9 cellular contexts compared by ENCODE assay signal in the genomic region with DNA sequence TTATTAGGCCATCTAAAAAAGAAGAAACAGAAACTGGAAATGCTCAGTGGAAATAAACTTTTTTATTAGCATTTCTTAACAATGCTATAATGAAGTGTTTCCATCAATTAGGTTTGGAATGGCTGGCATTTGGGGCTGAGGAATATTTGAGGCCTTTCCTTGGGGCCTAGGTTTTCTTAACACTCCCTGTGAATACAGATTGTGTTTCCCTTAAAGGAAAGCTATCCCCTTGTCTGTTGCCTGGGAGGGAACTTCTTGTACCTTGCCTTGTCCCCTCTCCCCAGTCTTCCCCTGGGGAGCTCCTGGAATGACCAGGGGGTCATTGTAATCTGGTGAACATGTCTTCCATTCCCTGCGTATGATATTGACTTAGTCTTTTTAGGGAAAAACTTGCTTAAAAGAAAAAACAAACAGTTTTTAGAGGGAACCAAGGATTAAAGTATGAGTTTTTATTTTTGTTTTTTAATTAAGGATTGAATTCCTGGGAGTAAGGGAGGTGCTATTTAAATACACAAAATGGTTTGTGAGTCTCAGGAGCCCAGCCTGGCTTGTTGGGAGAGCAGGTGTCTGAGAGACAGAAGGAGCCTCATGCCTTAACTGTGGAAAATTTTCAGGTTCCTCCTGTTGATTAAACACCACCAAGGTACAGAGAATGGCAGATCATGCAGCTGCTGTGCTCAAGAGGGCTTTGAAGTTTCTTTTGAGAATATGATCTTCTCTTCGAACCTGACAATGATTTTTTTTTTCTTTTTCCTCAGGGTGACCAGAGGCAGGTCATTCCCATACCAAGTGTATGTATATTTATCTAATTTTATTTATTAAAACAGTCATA. TPM values are rescaled to one million over a fixed set of nuclear protein-coding genes. Genes with fewer than 3 reads are reported as not detected.
A peak's percentile ranks its signal among the peaks of the same experiment; 100 is the strongest.
DNase-seq lines count a peak whose midpoint lies in the region; ATAC-seq, FAIRE-seq and TF ChIP-seq lines count a peak whose summit lies in the region.
"Had no signal": no experiment of that assay in that cellular context is flagged by ENCODE, and none has a peak within 500 bp of the region (broad histone marks: within the 10 kb centered on the region; RNA-seq: fewer than 3 reads in every experiment).

No MANE protein-coding gene starts in this region.

- BruUV-seq in GM12878 (replicated peaks; lab: Mats Ljungman, UMichigan): no TSS peak

- H3K27ac ChIP-seq in GM12878 (ENCODE audit: control insufficient read depth, insufficient read depth): no peak overlapping the region
- peak overlapping the region; percentile 78 for H3K27ac ChIP-seq in muscle layer of colon (ENCODE audit: low read depth, low read length)
- H3K27ac ChIP-seq in tibial nerve: peak overlapping the region; percentile 32 to 76 (median 64)

- peaks cover 3% of the 10 kb centered on the region for H3K4me1 ChIP-seq in GM12878 (ENCODE audit: control insufficient read depth, insufficient read depth, low read length)
- peaks cover 46% of the 10 kb centered on the region for H3K4me1 ChIP-seq in muscle layer of colon (ENCODE audit: insufficient read depth, low read length)
- H3K4me1 ChIP-seq in tibial nerve: peaks cover 0 to 56% (median 17%) of the 10 kb centered on the region in 4 donors

- CTCF ChIA-PET in activated naive CD4-positive, alpha-beta T cell treated with anti-CD3 and anti-CD28 coated beads, Interleukin-2, amount 10 ng/mL, durations not matched to agents 7 days and 5 days (lab: Charles Lee): interaction anchor here (0.9 to 2.4 kb wide), 7 partner anchors 10 to 101 kb away, joined by 3 to 21 read pairs (median 5); no protein-coding TSS in a partner anchor
- CTCF ChIA-PET in GM12878 (lab: Yijun Ruan, JAX): interaction anchor here (1.0 to 4.8 kb wide), 3 partner anchors 10 to 101 kb away, joined by 3 to 41 read pairs (median 14); no protein-coding TSS in a partner anchor

- SMC1A ChIA-PET in GM12878 (lab: Charles Lee; ENCODE audit: uncharacterized antibody, unreplicated experiment): interaction anchor here (0.8 to 2.0 kb wide), 2 partner anchors 9 to 11 kb away, joined by 3 to 4 read pairs; no protein-coding TSS in a partner anchor

- no peaks in the 10 kb centered on the region for H3K9me3 Mint-ChIP-seq in activated naive CD4-positive, alpha-beta T cell treated with anti-CD3 and anti-CD28 coated beads, Interleukin-2, amount 10 ng/mL, durations not matched to agents 7 days and 5 days

- no peak for TF ChIP-seq POLR2A in GM12878 (IDR thresholded peaks at IDR 0.05; ENCODE audit: low read depth, low read length)
- TF ChIP-seq POLR2A in tibial nerve (IDR thresholded peaks at IDR 0.05): no peak

- no peak for DNase-seq in activated naive CD4-positive, alpha-beta T cell treated with anti-CD3 and anti-CD28 coated beads, Interleukin-2, amount 10 ng/mL, durations not matched to agents 7 days and 5 days
- no peak for DNase-seq in activated naive CD4-positive, alpha-beta T cell (lab: John Stamatoyannopoulos, UW)
- DNase-seq in GM12878 (ENCODE audit: low read depth, low spot score): no peak
- no peak for DNase-seq in tibial nerve (ENCODE audit: low spot score in 2 of 2)
- no peak for DNase-seq in NCI-H2196 treated with DMSO at 0.1 percent for 48 hours (lab: John Stamatoyannopoulos, UW; ENCODE audit: unreplicated experiment)
- DNase-seq in NK-92 treated with Interleukin-12 subunit alpha and Interleukin-12 subunit beta, amount 100 ng/mL, for 24 hours (lab: John Stamatoyannopoulos, UW): no peak
- DNase-seq: stimulated activated CD4-positive, alpha-beta T cell treated with anti-CD3 and anti-CD28 coated beads, Interleukin-4, amount 100 ng/mL, for 1 hour had no signal

- WGBS in GM12878 (ENCODE audit: insufficient coverage, insufficient replicate concordance, low lambda C conversion rate, missing lambda C conversion rate): 67% methylated on average over 2 of the region's 2 CpGs
- WGBS in tibial nerve, 2 donors: 48 to 54% methylated on average over 2 of the region's 2 CpGs

- peak overlapping the region; percentile 39 for H3K27ac Mint-ChIP-seq in activated naive CD4-positive, alpha-beta T cell treated with anti-CD3 and anti-CD28 coated beads, Interleukin-2, amount 10 ng/mL, durations not matched to agents 7 days and 5 days

- H3K9me3 ChIP-seq in GM12878 (replicated peaks; ENCODE audit: control insufficient read depth, insufficient read depth, low read length) (no peaks in the 10 kb centered on the region), muscle layer of colon (ENCODE audit: low read length) (no peaks in the 10 kb centered on the region), tibial nerve (no peaks in the 10 kb centered on the region)

- RAD21 ChIA-PET in GM12878 (lab: Charles Lee; ENCODE audit: unreplicated experiment): no interaction called here

- in situ Hi-C loops in GM12878 (cut with MboI): no loop called here

- H3K27me3 Mint-ChIP-seq in activated naive CD4-positive, alpha-beta T cell treated with anti-CD3 and anti-CD28 coated beads, Interleukin-2, amount 10 ng/mL, durations not matched to agents 7 days and 5 days: no peaks in the 10 kb centered on the region

- intact Hi-C loops in GM12878 (cut with micrococcal nuclease; ENCODE audit: unreplicated experiment): no loop called here

- POLR2A ChIA-PET in GM12878 (lab: Charles Lee): no interaction called here

- peak overlapping the region; percentile 82 for H2AFZ ChIP-seq in GM12878 (ENCODE audit: control insufficient read depth, low read depth, low read length)

- TF ChIP-seq CTCF in GM12878 (IDR thresholded peaks at IDR 0.05 in 2 of 3, conservative IDR thresholded peaks at IDR 0.05 in 1 of 3; ENCODE audit: control insufficient read depth in 2 of 3, extremely low read depth in 1 of 3, insufficient read depth in 1 of 3, low read depth in 3 of 3, low read length in 3 of 3) (no peak), tibial nerve (IDR thresholded peaks at IDR 0.05) (no peak)

- H3K9ac ChIP-seq in GM12878 (ENCODE audit: control insufficient read depth, insufficient read depth, low read length): no peak overlapping the region
- no peak overlapping the region for H3K9ac ChIP-seq in muscle layer of colon (ENCODE audit: low read length)

- H3K79me2 ChIP-seq in GM12878 (ENCODE audit: control insufficient read depth, insufficient read depth, low read length): no peaks in the 10 kb centered on the region

- no peaks in the 10 kb centered on the region; a peak in 1 of 4 replicates for H3K27me3 ChIP-seq in GM12878 (replicated peaks in 1 of 2; ENCODE audit: control insufficient read depth in 2 of 2, insufficient read depth in 2 of 2, low read length in 1 of 2)
- H3K27me3 ChIP-seq in muscle layer of colon (ENCODE audit: control insufficient read depth in 1 of 2, insufficient read depth in 2 of 2, low read length in 2 of 2): no peaks in the 10 kb centered on the region
- no peaks in the 10 kb centered on the region for H3K27me3 ChIP-seq in tibial nerve

- H3K4me3 ChIP-seq in GM12878 (no peak overlapping the region), muscle layer of colon (ENCODE audit: low read depth in 1 of 2, low read length in 2 of 2) (no peak overlapping the region), tibial nerve (no peak overlapping the region)

- H3K4me2 ChIP-seq in GM12878 (ENCODE audit: control insufficient read depth, insufficient read depth): no peak overlapping the region

- no peaks in the 10 kb centered on the region for H3K36me3 ChIP-seq in GM12878 (ENCODE audit: control insufficient read depth in 2 of 2, insufficient read depth in 2 of 2, low read length in 1 of 2)
- H3K36me3 ChIP-seq in muscle layer of colon (ENCODE audit: insufficient read depth, low read length): peaks cover 4% of the 10 kb centered on the region
- H3K36me3 ChIP-seq in tibial nerve: peaks cover 0 to 26% (median 0%) of the 10 kb centered on the region in 3 donors

- ATAC-seq in GM12878: no peak
- ATAC-seq in GM18909 (IDR thresholded peaks at IDR 0.05; ENCODE audit: poor library complexity, unreplicated experiment): no peak

- no peak for TF ChIP-seq EP300 in GM12878 (IDR thresholded peaks at IDR 0.05; ENCODE audit: borderline replicate concordance in 1 of 2, control insufficient read depth in 1 of 2, low read depth in 2 of 2, low read length in 2 of 2)
- no peak for TF ChIP-seq EP300 in tibial nerve (IDR thresholded peaks at IDR 0.05)

- no peaks in the 10 kb centered on the region for H3K36me3 Mint-ChIP-seq in activated naive CD4-positive, alpha-beta T cell treated with anti-CD3 and anti-CD28 coated beads, Interleukin-2, amount 10 ng/mL, durations not matched to agents 7 days and 5 days

- peaks cover 25% of the 10 kb centered on the region for H3K4me1 Mint-ChIP-seq in activated naive CD4-positive, alpha-beta T cell treated with anti-CD3 and anti-CD28 coated beads, Interleukin-2, amount 10 ng/mL, durations not matched to agents 7 days and 5 days

- no peaks in the 10 kb centered on the region for H4K20me1 ChIP-seq in GM12878 (ENCODE audit: control insufficient read depth, insufficient read depth)

- TF ChIP-seq RAD21 in GM12878 (IDR thresholded peaks at IDR 0.05; ENCODE audit: insufficient read depth, low read depth, low read length): no peak

- no peak for FAIRE-seq in GM12878 (lab: Jason Lieb, UNC)

- H3K4me3 Mint-ChIP-seq in activated naive CD4-positive, alpha-beta T cell treated with anti-CD3 and anti-CD28 coated beads, Interleukin-2, amount 10 ng/mL, durations not matched to agents 7 days and 5 days: no peak overlapping the region

TF ChIP-seq in GM12878, 131 proteins besides CTCF, POLR2A, EP300 and RAD21 (continues in another document):
- TF ChIP-seq CBFB (IDR thresholded peaks at IDR 0.05; ENCODE audit: low read depth): no peak
- no peak for TF ChIP-seq YBX1 (IDR thresholded peaks at IDR 0.05)
- TF ChIP-seq HDGF (IDR thresholded peaks at IDR 0.05): no peak
- no peak for TF ChIP-seq MTA3 (IDR thresholded peaks at IDR 0.05; ENCODE audit: borderline replicate concordance, low read length)
- TF ChIP-seq TCF7 (IDR thresholded peaks at IDR 0.05; ENCODE audit: borderline replicate concordance): no peak
- TF ChIP-seq NBN (IDR thresholded peaks at IDR 0.05): no peak

RNA-seq across cellular contexts. Expression of gene VILL, which starts 34.0 kb away (rescaled TPM):
- 18.9 TPM in 2 replicates for total RNA-seq in GM12878 (2013; cell fraction: nucleolus; rRNA removed)
- total RNA-seq in GM12878 (2014; rRNA removed) (3.4 and 3.9 TPM in 2 replicates), GM12878 (2014; rRNA removed; fragmentation: Illumina TruSeq; extraction: Trizol) (1.3 and 1.9 TPM in 2 replicates), GM12878 (2021) (3.7 and 4.1 TPM in 2 replicates), tibial nerve (10 to 100 TPM; 13.6 to 16.5 (median 15.3) TPM)
- polyA plus RNA-seq in GM12878 (2011; ENCODE audit: low read depth): 3.8 TPM
- polyA plus RNA-seq in GM12878 (2011; rRNA removed) (3.1 and 5.4 TPM in 2 replicates), GM12878 (2014; fragmentation: Illumina TruSeq; extraction: Trizol) (0.41 and 1.4 TPM in 2 replicates), GM12878 (2014; fragmentation: Nextera tagmentation; extraction: Ambion mirVana) (under 1 TPM in 1 of 2 experiments, not detected in 1; 0.15 TPM), GM12878 (2014; rRNA removed) (4.2 and 4.3 TPM in 2 replicates), GM12878 (2016; fragmentation: Nextera tagmentation; extraction: Ambion mirVana) (1 to 10 TPM; 2.1 TPM)
- 7.7 and 8.5 TPM in 2 replicates for polyA plus RNA-seq in GM12878 (2011; cell fraction: cytosol; rRNA removed)
- polyA plus RNA-seq in GM12878 (2011; cell fraction: nucleus; rRNA removed): 44.3 and 44.4 TPM in 2 replicates
- 5.6 and 5.9 TPM in 2 replicates for polyA plus RNA-seq in GM12878 (2012)
- 7.5 and 18.4 TPM in 2 replicates for polyA minus RNA-seq in GM12878 (2011; rRNA and poly(A)+ RNA removed)
- 2.8 and 3.2 TPM in 2 replicates for polyA minus RNA-seq in GM12878 (2011; cell fraction: cytosol; rRNA and poly(A)+ RNA removed)
- 14.3 and 19.2 TPM in 2 replicates for polyA minus RNA-seq in GM12878 (2011; cell fraction: nucleus; rRNA and poly(A)+ RNA removed)
